In genomic region chrX:124307253-124307907, GRCh38 we compare ENCODE assay signal across 1 cellular context.
TF ChIP-seq lines count a peak whose summit lies in the region.

No MANE protein-coding gene starts in this region.

TF ChIP-seq in HEK293, 187 proteins besides CTCF, POLR2A, EP300 and RAD21 (continued from another document):
- TF ChIP-seq ZNF292 (tag by site-specific recombination; IDR thresholded peaks at IDR 0.05; ENCODE audit: borderline replicate concordance, low read depth) (no peak), ZNF571 (tag by site-specific recombination; IDR thresholded peaks at IDR 0.05) (no peak), ZNF670 (tag by site-specific recombination; IDR thresholded peaks at IDR 0.05; ENCODE audit: low read depth) (no peak), ELK4 (IDR thresholded peaks at IDR 0.05; ENCODE audit: borderline replicate concordance, low read depth, low read length) (no peak), INSM2 (tag by site-specific recombination; IDR thresholded peaks at IDR 0.05) (no peak), ZNF211 (tag by site-specific recombination; IDR thresholded peaks at IDR 0.05; ENCODE audit: low read depth) (no peak), GFI1B (tag by site-specific recombination; IDR thresholded peaks at IDR 0.05) (no peak), ZBTB21 (tag by site-specific recombination; IDR thresholded peaks at IDR 0.05) (no peak), ZNF423 (tag by site-specific recombination; IDR thresholded peaks at IDR 0.05) (no peak), HIC1 (tag by site-specific recombination; IDR thresholded peaks at IDR 0.05) (0 out of 2 replicates have a peak, but pooled peaks have one; percentile 14), ZNF214 (tag by site-specific recombination; IDR thresholded peaks at IDR 0.05; ENCODE audit: borderline replicate concordance) (no peak), ZFP37 (tag by site-specific recombination; IDR thresholded peaks at IDR 0.05) (no peak), ZNF335 (tag by site-specific recombination; conservative IDR thresholded peaks at IDR 0.05) (no peak), OSR2 (tag by site-specific recombination; IDR thresholded peaks at IDR 0.05) (peak; percentile 68; the same call in 1 of the 2 replicates), ZNF830 (tag by site-specific recombination; IDR thresholded peaks at IDR 0.05; ENCODE audit: low read depth) (no peak), ZBTB49 (tag by site-specific recombination; IDR thresholded peaks at IDR 0.05; ENCODE audit: low read depth) (no peak), ZNF529 (tag by site-specific recombination; IDR thresholded peaks at IDR 0.05; ENCODE audit: insufficient replicate concordance) (no peak), BCL11B (tag by site-specific recombination; IDR thresholded peaks at IDR 0.05; ENCODE audit: low read depth) (no peak), ZNF148 (tag by site-specific recombination; IDR thresholded peaks at IDR 0.05; ENCODE audit: borderline replicate concordance) (no peak), ZNF280D (tag by site-specific recombination; IDR thresholded peaks at IDR 0.05) (no peak), PRDM6 (tag by site-specific recombination; IDR thresholded peaks at IDR 0.05) (peak; percentile 77), ZNF26 (tag by site-specific recombination; IDR thresholded peaks at IDR 0.05) (no peak), ZNF248 (tag by site-specific recombination; IDR thresholded peaks at IDR 0.05) (no peak), RBAK (tag by site-specific recombination; IDR thresholded peaks at IDR 0.05) (no peak), KLF7 (tag by site-specific recombination; IDR thresholded peaks at IDR 0.05; ENCODE audit: borderline replicate concordance) (no peak), ZNF121 (tag by site-specific recombination; IDR thresholded peaks at IDR 0.05) (no peak), WT1 (tag by site-specific recombination; IDR thresholded peaks at IDR 0.05) (peak; percentile 60; the same call in 1 of the 2 replicates), ZNF549 (tag by site-specific recombination; IDR thresholded peaks at IDR 0.05) (no peak), MYNN (tag by site-specific recombination; IDR thresholded peaks at IDR 0.05; ENCODE audit: borderline replicate concordance) (no peak), GLIS1 (tag by site-specific recombination; IDR thresholded peaks at IDR 0.05) (peak; percentile 34; the same call in 1 of the 2 replicates), ZNF133 (tag by site-specific recombination; IDR thresholded peaks at IDR 0.05) (no peak), KLF8 (tag by site-specific recombination; IDR thresholded peaks at IDR 0.05) (no peak), SCRT1 (tag by site-specific recombination; IDR thresholded peaks at IDR 0.05; ENCODE audit: borderline replicate concordance) (no peak), ZNF157 (tag by site-specific recombination; IDR thresholded peaks at IDR 0.05) (no peak), ZBTB20 (tag by site-specific recombination; IDR thresholded peaks at IDR 0.05) (no peak), KLF9 (tag by site-specific recombination; IDR thresholded peaks at IDR 0.05; ENCODE audit: low read depth) (no peak), BCL11A (tag by site-specific recombination; IDR thresholded peaks at IDR 0.05; ENCODE audit: low read depth) (0 out of 2 replicates have a peak, but pooled peaks have one; percentile 36), ZFP41 (tag by site-specific recombination; IDR thresholded peaks at IDR 0.05; ENCODE audit: borderline replicate concordance) (no peak), ZNF76 (tag by site-specific recombination; IDR thresholded peaks at IDR 0.05; ENCODE audit: borderline replicate concordance, low read depth) (no peak)
